In the genomic region with DNA sequence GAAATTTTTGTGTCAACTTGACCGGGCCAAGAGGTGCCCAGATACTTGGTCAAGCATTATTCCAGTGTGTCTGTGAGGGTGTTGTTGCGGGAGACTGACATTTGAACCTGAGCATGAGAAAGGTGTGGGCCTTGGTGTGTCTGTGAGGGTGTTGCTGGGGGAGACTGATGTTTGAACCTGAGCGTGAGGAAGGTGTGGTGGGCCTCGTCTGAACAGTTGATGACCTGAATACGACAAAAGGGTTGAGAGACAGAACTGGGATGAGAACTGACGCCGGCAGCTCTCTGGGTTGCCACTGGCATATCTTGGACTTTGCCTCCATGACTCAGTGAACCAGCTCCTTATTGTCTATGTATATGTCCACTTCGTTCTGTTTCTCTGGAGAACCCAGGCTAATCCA, we compare ENCODE assay signal across 15 cellular contexts.
"Had no signal": no experiment of that assay in that cellular context is flagged by ENCODE, and none has a peak within 500 bp of the region (broad histone marks: within the 10 kb centered on the region; RNA-seq: fewer than 3 reads in every experiment).

No MANE protein-coding gene starts in this region.

- H3K27ac ChIP-seq: thoracic aorta had no signal

- DNase-seq: activated effector memory CD4-positive, alpha-beta T cell treated with Interleukin-2 at 50 U/mL for 16 hours; activated T-cell treated with anti-CD3 and anti-CD28 coated beads, Interleukin-2, amount 50 U/mL, for 24 hours; esophagus squamous epithelium; foreskin fibroblast; left colon; mammary epithelial cell; stimulated activated CD4-positive, alpha-beta T cell treated with anti-CD3 and anti-CD28 coated beads, Interleukin-4, amount 100 ng/mL, for 1 hour; T-helper 9 cell had no signal

- H3K4me3 ChIP-seq: esophagus squamous epithelium, mucosa of descending colon, thoracic aorta had no signal

- H3K9me3 ChIP-seq: esophagus squamous epithelium, mucosa of descending colon, thoracic aorta had no signal

- H3K27ac Mint-ChIP-seq: activated T-cell treated with anti-CD3 and anti-CD28 coated beads, Interleukin-2, amount 50 U/mL, for 24 hours; natural killer cell treated with Interleukin-12 subunit alpha and Interleukin-12 subunit beta and Interleukin-15 and Interleukin-18, amount 100 ng/mL, for 72 hours; stimulated activated naive CD8-positive, alpha-beta T cell treated with anti-CD3 and anti-CD28 coated beads, Interleukin-15, amount 100 ng/mL, for 72 hours had no signal

- H3K27me3 ChIP-seq: esophagus squamous epithelium had no signal

- H3K4me3 Mint-ChIP-seq: activated T-cell treated with anti-CD3 and anti-CD28 coated beads, Interleukin-2, amount 50 U/mL, for 24 hours; immature natural killer cell; natural killer cell treated with Interleukin-12 subunit alpha and Interleukin-12 subunit beta and Interleukin-15 and Interleukin-18, amount 100 ng/mL, for 72 hours had no signal

- H3K27me3 Mint-ChIP-seq: activated T-cell treated with anti-CD3 and anti-CD28 coated beads, Interleukin-2, amount 50 U/mL, for 24 hours; stimulated activated naive CD8-positive, alpha-beta T cell treated with anti-CD3 and anti-CD28 coated beads, Interleukin-15, amount 100 ng/mL, for 72 hours had no signal

- H3K36me3 ChIP-seq: esophagus squamous epithelium, thoracic aorta had no signal

- FAIRE-seq: astrocyte, urothelium cell line had no signal

- H3K36me3 Mint-ChIP-seq: immature natural killer cell; natural killer cell treated with Interleukin-12 subunit alpha and Interleukin-12 subunit beta and Interleukin-15 and Interleukin-18, amount 100 ng/mL, for 72 hours had no signal

- H3K9me3 Mint-ChIP-seq: activated T-cell treated with anti-CD3 and anti-CD28 coated beads, Interleukin-2, amount 50 U/mL, for 24 hours; immature natural killer cell; natural killer cell treated with Interleukin-12 subunit alpha and Interleukin-12 subunit beta and Interleukin-15 and Interleukin-18, amount 100 ng/mL, for 72 hours; stimulated activated naive CD8-positive, alpha-beta T cell treated with anti-CD3 and anti-CD28 coated beads, Interleukin-15, amount 100 ng/mL, for 72 hours had no signal

- ATAC-seq: left colon had no signal
